ENCODE assay signal across 1 cellular context in the genomic region with DNA sequence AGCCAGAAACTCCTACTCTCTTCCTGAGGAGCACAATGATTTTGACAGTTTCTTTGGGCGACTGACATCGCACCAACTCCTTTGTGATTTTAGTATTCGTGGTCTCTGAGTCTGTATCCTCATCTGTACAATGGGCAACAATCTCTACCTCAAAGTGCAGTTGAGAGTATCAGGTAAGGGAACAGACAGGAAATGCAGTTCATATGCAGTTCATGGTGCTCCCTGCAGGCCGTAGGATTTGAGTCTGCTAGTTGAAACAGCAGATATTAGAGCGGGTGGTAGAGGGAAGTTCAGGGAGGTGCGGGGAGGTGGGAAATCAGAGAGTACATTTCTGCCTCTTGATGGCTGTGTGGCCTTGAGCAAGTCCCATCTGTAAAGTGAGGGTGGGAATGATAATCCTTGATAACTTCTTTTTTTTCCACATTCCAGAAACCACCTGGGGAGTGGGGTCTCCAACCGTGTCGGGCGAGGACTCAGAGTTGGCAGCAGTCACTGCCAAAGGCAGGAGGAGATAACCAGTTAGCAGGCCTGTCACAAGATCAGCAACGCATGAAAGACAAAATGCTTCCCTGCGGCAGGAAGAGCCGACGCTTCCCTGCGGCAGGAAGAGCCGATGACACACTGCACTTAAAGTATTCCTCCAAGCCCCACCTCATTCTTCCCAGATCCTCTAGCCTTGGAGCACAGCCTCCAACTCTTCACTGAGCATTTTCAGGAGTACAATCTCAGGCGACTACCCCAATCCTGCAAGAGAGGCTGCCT.
TF ChIP-seq lines count a peak whose summit lies in the region.

No MANE protein-coding gene starts in this region.

TF ChIP-seq in SK-N-SH, 30 proteins besides CTCF, POLR2A, EP300 and RAD21 (continued from another document):
- TF ChIP-seq, protein P1, sequence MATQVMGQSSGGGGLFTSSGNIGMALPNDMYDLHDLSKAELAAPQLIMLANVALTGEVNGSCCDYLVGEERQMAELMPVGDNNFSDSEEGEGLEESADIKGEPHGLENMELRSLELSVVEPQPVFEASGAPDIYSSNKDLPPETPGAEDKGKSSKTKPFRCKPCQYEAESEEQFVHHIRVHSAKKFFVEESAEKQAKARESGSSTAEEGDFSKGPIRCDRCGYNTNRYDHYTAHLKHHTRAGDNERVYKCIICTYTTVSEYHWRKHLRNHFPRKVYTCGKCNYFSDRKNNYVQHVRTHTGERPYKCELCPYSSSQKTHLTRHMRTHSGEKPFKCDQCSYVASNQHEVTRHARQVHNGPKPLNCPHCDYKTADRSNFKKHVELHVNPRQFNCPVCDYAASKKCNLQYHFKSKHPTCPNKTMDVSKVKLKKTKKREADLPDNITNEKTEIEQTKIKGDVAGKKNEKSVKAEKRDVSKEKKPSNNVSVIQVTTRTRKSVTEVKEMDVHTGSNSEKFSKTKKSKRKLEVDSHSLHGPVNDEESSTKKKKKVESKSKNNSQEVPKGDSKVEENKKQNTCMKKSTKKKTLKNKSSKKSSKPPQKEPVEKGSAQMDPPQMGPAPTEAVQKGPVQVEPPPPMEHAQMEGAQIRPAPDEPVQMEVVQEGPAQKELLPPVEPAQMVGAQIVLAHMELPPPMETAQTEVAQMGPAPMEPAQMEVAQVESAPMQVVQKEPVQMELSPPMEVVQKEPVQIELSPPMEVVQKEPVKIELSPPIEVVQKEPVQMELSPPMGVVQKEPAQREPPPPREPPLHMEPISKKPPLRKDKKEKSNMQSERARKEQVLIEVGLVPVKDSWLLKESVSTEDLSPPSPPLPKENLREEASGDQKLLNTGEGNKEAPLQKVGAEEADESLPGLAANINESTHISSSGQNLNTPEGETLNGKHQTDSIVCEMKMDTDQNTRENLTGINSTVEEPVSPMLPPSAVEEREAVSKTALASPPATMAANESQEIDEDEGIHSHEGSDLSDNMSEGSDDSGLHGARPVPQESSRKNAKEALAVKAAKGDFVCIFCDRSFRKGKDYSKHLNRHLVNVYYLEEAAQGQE (IDR thresholded peaks at IDR 0.05; ENCODE audit: low read depth, low read length): 0 out of 2 replicates have a peak, but pooled peaks have one; percentile 23
- TF ChIP-seq GABPA (IDR thresholded peaks at IDR 0.05; ENCODE audit: low read depth) (no peak; the same call in 1 of the 2 replicates), TCF12 (IDR thresholded peaks at IDR 0.05) (peak; percentile 30; the same call in 1 of the 2 replicates), FOSL2 (IDR thresholded peaks at IDR 0.05; ENCODE audit: borderline replicate concordance, low read depth) (peak; percentile 31; the same call in 1 of the 2 replicates), ELF1 (IDR thresholded peaks at IDR 0.05) (peak; percentile 31; the same call in 1 of the 2 replicates), POLR2AphosphoS5 (IDR thresholded peaks at IDR 0.05; ENCODE audit: low read depth, low read length) (peak; percentile 52; the same call in 1 of the 2 replicates)
- TF ChIP-seq, protein P2, sequence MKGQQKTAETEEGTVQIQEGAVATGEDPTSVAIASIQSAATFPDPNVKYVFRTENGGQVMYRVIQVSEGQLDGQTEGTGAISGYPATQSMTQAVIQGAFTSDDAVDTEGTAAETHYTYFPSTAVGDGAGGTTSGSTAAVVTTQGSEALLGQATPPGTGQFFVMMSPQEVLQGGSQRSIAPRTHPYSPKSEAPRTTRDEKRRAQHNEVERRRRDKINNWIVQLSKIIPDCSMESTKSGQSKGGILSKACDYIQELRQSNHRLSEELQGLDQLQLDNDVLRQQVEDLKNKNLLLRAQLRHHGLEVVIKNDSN (IDR thresholded peaks at IDR 0.05; ENCODE audit: borderline replicate concordance, low read depth): no peak
